ENCODE assay signal across 1 cellular context in the genomic region with DNA sequence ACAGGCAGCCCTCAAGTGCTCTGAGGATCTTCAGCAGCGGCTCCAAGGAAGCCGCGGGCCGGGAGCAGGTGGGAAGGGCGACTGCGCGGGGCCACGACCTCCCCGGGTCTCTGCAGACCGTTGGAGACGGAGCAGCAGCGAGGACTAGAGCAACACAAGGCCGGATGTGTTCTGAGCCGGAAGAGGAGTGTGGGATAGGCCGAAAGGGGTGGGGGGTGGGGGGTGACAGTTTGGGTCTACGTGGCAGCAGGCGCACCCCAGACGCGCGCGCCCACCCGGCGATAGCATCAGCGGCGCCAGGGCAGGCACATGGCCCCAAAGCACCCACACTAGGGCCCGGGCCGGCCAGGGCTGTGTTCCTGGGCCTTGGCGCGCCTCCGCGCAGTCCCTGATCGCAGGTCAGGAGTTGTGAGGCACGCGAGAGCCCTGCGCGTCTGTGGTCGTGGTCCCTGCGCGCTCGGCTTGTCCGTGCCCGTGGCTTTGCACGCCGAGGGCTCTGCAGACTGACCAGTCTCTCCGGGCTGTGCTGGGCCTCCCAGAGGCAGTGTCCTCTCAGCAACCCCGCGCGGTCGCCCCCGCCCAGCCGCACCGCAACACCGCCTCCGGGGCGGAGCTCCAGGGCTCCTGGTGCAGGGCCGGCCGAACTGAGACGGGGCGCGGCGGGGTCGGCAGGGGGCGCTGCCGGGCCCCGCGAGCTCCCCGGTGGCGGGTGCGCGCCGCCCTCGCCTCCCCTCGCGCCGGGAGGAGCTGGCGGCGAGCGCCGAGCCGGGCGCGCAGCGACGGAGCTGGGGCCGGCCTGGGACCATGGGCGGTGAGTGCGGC.
TF ChIP-seq lines count a peak whose summit lies in the region.

A gene with protein sequence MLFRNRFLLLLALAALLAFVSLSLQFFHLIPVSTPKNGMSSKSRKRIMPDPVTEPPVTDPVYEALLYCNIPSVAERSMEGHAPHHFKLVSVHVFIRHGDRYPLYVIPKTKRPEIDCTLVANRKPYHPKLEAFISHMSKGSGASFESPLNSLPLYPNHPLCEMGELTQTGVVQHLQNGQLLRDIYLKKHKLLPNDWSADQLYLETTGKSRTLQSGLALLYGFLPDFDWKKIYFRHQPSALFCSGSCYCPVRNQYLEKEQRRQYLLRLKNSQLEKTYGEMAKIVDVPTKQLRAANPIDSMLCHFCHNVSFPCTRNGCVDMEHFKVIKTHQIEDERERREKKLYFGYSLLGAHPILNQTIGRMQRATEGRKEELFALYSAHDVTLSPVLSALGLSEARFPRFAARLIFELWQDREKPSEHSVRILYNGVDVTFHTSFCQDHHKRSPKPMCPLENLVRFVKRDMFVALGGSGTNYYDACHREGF (plus strand): TSS at position 725 of the 822 bp plus-strand sequence. CDS start 28,351 bp downstream, outside the sequence.

TF ChIP-seq in HepG2, 621 proteins besides CTCF, POLR2A, EP300 and RAD21 (continued from another document and continues in another):
- TF ChIP-seq, protein P1, sequence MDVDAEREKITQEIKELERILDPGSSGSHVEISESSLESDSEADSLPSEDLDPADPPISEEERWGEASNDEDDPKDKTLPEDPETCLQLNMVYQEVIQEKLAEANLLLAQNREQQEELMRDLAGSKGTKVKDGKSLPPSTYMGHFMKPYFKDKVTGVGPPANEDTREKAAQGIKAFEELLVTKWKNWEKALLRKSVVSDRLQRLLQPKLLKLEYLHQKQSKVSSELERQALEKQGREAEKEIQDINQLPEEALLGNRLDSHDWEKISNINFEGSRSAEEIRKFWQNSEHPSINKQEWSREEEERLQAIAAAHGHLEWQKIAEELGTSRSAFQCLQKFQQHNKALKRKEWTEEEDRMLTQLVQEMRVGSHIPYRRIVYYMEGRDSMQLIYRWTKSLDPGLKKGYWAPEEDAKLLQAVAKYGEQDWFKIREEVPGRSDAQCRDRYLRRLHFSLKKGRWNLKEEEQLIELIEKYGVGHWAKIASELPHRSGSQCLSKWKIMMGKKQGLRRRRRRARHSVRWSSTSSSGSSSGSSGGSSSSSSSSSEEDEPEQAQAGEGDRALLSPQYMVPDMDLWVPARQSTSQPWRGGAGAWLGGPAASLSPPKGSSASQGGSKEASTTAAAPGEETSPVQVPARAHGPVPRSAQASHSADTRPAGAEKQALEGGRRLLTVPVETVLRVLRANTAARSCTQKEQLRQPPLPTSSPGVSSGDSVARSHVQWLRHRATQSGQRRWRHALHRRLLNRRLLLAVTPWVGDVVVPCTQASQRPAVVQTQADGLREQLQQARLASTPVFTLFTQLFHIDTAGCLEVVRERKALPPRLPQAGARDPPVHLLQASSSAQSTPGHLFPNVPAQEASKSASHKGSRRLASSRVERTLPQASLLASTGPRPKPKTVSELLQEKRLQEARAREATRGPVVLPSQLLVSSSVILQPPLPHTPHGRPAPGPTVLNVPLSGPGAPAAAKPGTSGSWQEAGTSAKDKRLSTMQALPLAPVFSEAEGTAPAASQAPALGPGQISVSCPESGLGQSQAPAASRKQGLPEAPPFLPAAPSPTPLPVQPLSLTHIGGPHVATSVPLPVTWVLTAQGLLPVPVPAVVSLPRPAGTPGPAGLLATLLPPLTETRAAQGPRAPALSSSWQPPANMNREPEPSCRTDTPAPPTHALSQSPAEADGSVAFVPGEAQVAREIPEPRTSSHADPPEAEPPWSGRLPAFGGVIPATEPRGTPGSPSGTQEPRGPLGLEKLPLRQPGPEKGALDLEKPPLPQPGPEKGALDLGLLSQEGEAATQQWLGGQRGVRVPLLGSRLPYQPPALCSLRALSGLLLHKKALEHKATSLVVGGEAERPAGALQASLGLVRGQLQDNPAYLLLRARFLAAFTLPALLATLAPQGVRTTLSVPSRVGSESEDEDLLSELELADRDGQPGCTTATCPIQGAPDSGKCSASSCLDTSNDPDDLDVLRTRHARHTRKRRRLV (CRISPR knock-in tag; IDR thresholded peaks at IDR 0.05) = no peak
- TF ChIP-seq SNAI1 (CRISPR knock-in tag; IDR thresholded peaks at IDR 0.05; ENCODE audit: borderline replicate concordance) = no peak
- 0 out of 2 replicates have a peak, but pooled peaks have one; percentile 12 for TF ChIP-seq HES4 (CRISPR knock-in tag; IDR thresholded peaks at IDR 0.05; ENCODE audit: borderline replicate concordance)
- no peak for TF ChIP-seq CHD2 (IDR thresholded peaks at IDR 0.05; ENCODE audit: low read depth, low read length)
- TF ChIP-seq, protein P2, sequence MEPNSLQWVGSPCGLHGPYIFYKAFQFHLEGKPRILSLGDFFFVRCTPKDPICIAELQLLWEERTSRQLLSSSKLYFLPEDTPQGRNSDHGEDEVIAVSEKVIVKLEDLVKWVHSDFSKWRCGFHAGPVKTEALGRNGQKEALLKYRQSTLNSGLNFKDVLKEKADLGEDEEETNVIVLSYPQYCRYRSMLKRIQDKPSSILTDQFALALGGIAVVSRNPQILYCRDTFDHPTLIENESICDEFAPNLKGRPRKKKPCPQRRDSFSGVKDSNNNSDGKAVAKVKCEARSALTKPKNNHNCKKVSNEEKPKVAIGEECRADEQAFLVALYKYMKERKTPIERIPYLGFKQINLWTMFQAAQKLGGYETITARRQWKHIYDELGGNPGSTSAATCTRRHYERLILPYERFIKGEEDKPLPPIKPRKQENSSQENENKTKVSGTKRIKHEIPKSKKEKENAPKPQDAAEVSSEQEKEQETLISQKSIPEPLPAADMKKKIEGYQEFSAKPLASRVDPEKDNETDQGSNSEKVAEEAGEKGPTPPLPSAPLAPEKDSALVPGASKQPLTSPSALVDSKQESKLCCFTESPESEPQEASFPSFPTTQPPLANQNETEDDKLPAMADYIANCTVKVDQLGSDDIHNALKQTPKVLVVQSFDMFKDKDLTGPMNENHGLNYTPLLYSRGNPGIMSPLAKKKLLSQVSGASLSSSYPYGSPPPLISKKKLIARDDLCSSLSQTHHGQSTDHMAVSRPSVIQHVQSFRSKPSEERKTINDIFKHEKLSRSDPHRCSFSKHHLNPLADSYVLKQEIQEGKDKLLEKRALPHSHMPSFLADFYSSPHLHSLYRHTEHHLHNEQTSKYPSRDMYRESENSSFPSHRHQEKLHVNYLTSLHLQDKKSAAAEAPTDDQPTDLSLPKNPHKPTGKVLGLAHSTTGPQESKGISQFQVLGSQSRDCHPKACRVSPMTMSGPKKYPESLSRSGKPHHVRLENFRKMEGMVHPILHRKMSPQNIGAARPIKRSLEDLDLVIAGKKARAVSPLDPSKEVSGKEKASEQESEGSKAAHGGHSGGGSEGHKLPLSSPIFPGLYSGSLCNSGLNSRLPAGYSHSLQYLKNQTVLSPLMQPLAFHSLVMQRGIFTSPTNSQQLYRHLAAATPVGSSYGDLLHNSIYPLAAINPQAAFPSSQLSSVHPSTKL (CRISPR knock-in tag; IDR thresholded peaks at IDR 0.05) = no peak
- no peak for TF ChIP-seq ZNF180 (CRISPR knock-in tag; IDR thresholded peaks at IDR 0.05; ENCODE audit: borderline replicate concordance, low read depth)
- peak; percentile 57 for TF ChIP-seq TAF1 (CRISPR knock-in tag; IDR thresholded peaks at IDR 0.05)
- TF ChIP-seq ZNF335 (CRISPR knock-in tag; IDR thresholded peaks at IDR 0.05) = no peak
- TF ChIP-seq EED (CRISPR knock-in tag; IDR thresholded peaks at IDR 0.05) = no peak; the same call in 1 of the 2 replicates
- TF ChIP-seq, protein P3, sequence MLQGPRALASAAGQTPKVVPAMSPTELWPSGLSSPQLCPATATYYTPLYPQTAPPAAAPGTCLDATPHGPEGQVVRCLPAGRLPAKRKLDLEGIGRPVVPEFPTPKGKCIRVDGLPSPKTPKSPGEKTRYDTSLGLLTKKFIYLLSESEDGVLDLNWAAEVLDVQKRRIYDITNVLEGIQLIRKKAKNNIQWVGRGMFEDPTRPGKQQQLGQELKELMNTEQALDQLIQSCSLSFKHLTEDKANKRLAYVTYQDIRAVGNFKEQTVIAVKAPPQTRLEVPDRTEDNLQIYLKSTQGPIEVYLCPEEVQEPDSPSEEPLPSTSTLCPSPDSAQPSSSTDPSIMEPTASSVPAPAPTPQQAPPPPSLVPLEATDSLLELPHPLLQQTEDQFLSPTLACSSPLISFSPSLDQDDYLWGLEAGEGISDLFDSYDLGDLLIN (CRISPR knock-in tag; IDR thresholded peaks at IDR 0.05; ENCODE audit: borderline replicate concordance) = no peak
- TF ChIP-seq, protein P4, sequence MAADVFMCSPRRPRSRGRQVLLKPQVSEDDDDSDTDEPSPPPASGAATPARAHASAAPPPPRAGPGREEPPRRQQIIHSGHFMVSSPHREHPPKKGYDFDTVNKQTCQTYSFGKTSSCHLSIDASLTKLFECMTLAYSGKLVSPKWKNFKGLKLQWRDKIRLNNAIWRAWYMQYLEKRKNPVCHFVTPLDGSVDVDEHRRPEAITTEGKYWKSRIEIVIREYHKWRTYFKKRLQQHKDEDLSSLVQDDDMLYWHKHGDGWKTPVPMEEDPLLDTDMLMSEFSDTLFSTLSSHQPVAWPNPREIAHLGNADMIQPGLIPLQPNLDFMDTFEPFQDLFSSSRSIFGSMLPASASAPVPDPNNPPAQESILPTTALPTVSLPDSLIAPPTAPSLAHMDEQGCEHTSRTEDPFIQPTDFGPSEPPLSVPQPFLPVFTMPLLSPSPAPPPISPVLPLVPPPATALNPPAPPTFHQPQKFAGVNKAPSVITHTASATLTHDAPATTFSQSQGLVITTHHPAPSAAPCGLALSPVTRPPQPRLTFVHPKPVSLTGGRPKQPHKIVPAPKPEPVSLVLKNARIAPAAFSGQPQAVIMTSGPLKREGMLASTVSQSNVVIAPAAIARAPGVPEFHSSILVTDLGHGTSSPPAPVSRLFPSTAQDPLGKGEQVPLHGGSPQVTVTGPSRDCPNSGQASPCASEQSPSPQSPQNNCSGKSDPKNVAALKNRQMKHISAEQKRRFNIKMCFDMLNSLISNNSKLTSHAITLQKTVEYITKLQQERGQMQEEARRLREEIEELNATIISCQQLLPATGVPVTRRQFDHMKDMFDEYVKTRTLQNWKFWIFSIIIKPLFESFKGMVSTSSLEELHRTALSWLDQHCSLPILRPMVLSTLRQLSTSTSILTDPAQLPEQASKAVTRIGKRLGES (CRISPR knock-in tag; IDR thresholded peaks at IDR 0.05; ENCODE audit: borderline replicate concordance) = no peak
- no peak for TF ChIP-seq SMARCE1 (IDR thresholded peaks at IDR 0.05; ENCODE audit: borderline replicate concordance)
- no peak for TF ChIP-seq MAF1 (CRISPR knock-in tag; IDR thresholded peaks at IDR 0.05; ENCODE audit: borderline replicate concordance)
- TF ChIP-seq CCDC6 (CRISPR knock-in tag; IDR thresholded peaks at IDR 0.05) = no peak
- no peak for TF ChIP-seq SIX1 (CRISPR knock-in tag; IDR thresholded peaks at IDR 0.05; ENCODE audit: borderline replicate concordance)
- TF ChIP-seq CENPT (CRISPR knock-in tag; IDR thresholded peaks at IDR 0.05; ENCODE audit: low read depth) = no peak
- TF ChIP-seq ARNTL (CRISPR knock-in tag; IDR thresholded peaks at IDR 0.05) = no peak
- no peak; the same call in none of the 2 replicates for TF ChIP-seq ZSCAN21 (CRISPR knock-in tag; IDR thresholded peaks at IDR 0.05; ENCODE audit: borderline replicate concordance)
- no peak for TF ChIP-seq EEA1 (CRISPR knock-in tag; IDR thresholded peaks at IDR 0.05; ENCODE audit: borderline replicate concordance)
- TF ChIP-seq ZNF570 (CRISPR knock-in tag; IDR thresholded peaks at IDR 0.05; ENCODE audit: borderline replicate concordance) = no peak
- TF ChIP-seq MBNL3 (CRISPR knock-in tag; conservative IDR thresholded peaks at IDR 0.05) = no peak
- no peak for TF ChIP-seq ARNT (IDR thresholded peaks at IDR 0.05)
- TF ChIP-seq SOX13 (IDR thresholded peaks at IDR 0.05) = no peak
- no peak; a peak in 2 of 4 replicates for TF ChIP-seq SOX13 (CRISPR knock-in tag; conservative IDR thresholded peaks at IDR 0.05 in 1 of 2, IDR thresholded peaks at IDR 0.05 in 1 of 2)
- TF ChIP-seq ZNF24 (IDR thresholded peaks at IDR 0.05) = no peak
- TF ChIP-seq CBX2 (IDR thresholded peaks at IDR 0.05; ENCODE audit: low read depth, low read length) = no peak
- no peak for TF ChIP-seq CBX2 (CRISPR knock-in tag; IDR thresholded peaks at IDR 0.05; ENCODE audit: low read depth)
- TF ChIP-seq, protein P5, sequence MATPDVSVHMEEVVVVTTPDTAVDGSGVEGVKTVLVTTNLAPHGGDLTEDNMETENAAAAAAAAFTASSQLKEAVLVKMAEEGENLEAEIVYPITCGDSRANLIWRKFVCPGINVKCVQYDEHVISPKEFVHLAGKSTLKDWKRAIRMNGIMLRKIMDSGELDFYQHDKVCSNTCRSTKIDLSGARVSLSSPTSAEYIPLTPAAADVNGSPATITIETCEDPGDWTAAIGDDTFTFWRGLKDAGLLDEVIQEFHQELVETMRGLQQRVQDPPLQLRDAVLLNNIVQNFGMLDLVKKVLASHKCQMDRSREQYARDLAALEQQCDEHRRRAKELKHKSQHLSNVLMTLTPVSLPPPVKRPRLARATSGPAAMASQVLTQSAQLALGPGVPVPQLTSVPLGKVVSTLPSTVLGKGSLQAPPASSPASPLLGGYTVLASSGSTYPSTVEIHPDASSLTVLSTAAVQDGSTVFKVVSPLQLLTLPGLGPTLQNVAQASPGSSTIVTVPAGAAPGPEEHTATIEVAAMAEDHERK (CRISPR knock-in tag; IDR thresholded peaks at IDR 0.05; ENCODE audit: low read depth) = no peak
- no peak for TF ChIP-seq NR2F1 (CRISPR knock-in tag; IDR thresholded peaks at IDR 0.05)
- no peak for TF ChIP-seq ZNF713 (CRISPR knock-in tag; IDR thresholded peaks at IDR 0.05)
- no peak for TF ChIP-seq PHB2 (IDR thresholded peaks at IDR 0.05; ENCODE audit: partially characterized antibody)
- TF ChIP-seq NFE2L2 (IDR thresholded peaks at IDR 0.05; ENCODE audit: low read length) = no peak
- TF ChIP-seq, protein P6, sequence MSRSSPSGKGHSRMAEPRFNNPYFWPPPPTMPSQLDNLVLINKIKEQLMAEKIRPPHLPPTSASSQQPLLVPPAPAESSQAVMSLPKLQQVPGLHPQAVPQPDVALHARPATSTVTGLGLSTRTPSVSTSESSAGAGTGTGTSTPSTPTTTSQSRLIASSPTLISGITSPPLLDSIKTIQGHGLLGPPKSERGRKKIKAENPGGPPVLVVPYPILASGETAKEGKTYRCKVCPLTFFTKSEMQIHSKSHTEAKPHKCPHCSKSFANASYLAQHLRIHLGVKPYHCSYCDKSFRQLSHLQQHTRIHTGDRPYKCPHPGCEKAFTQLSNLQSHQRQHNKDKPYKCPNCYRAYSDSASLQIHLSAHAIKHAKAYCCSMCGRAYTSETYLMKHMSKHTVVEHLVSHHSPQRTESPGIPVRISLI (CRISPR knock-in tag; IDR thresholded peaks at IDR 0.05; ENCODE audit: borderline replicate concordance) = no peak
- no peak for TF ChIP-seq ZNF431 (CRISPR knock-in tag; IDR thresholded peaks at IDR 0.05; ENCODE audit: borderline replicate concordance, low read depth)
- no peak for TF ChIP-seq ZNF709 (CRISPR knock-in tag; IDR thresholded peaks at IDR 0.05)
- no peak for TF ChIP-seq BHLHE40 (IDR thresholded peaks at IDR 0.05; ENCODE audit: low read length)
- TF ChIP-seq HNRNPK (IDR thresholded peaks at IDR 0.05; ENCODE audit: low read depth, low read length, poor library complexity, severe bottlenecking) = peak; percentile 96
- TF ChIP-seq SRSF9 (IDR thresholded peaks at IDR 0.05; ENCODE audit: borderline replicate concordance, insufficient read depth, low read depth, low read length, poor library complexity, severe bottlenecking) = no peak
- no peak for TF ChIP-seq ZNF879 (CRISPR knock-in tag; IDR thresholded peaks at IDR 0.05)
- TF ChIP-seq YY1 (IDR thresholded peaks at IDR 0.05; ENCODE audit: insufficient read depth, insufficient replicate concordance, low read depth, low read length) = peak; percentile 66
- peak; percentile 72; the same call in 1 of the 2 replicates for TF ChIP-seq MAZ (IDR thresholded peaks at IDR 0.05; ENCODE audit: borderline replicate concordance, low read depth, low read length)
- peak; percentile 73 for TF ChIP-seq MAZ (CRISPR knock-in tag; IDR thresholded peaks at IDR 0.05; ENCODE audit: low read depth)
- TF ChIP-seq ZNF160 (CRISPR knock-in tag; IDR thresholded peaks at IDR 0.05) = no peak
